Comparison of ENCODE assay signal across 8 cellular contexts in genomic region chr3:184250167-184250828, GRCh38. TPM values are rescaled to one million over a fixed set of nuclear protein-coding genes. Genes with fewer than 3 reads are reported as not detected.
A peak's percentile ranks its signal among the peaks of the same experiment; 100 is the strongest.
DNase-seq lines count a peak whose midpoint lies in the region; ATAC-seq and TF ChIP-seq lines count a peak whose summit lies in the region.

No MANE protein-coding gene starts in this region.

- POLR2A ChIA-PET in PC-9 (lab: Charles Lee; ENCODE audit: unreplicated experiment): interaction anchor here (0.6 kb wide), 1 partner anchor 12 kb away, joined by 22 read pairs; no protein-coding TSS in a partner anchor

- peak; percentile 96 for TF ChIP-seq CTCF in KMS-11 (conservative IDR thresholded peaks at IDR 0.05; ENCODE audit: low read depth, low read length)
- peak; percentile 97 for TF ChIP-seq CTCF in PC-9 (conservative IDR thresholded peaks at IDR 0.05)
- TF ChIP-seq CTCF in fibroblast of pulmonary artery (IDR thresholded peaks at IDR 0.05; ENCODE audit: low read length, missing control alignments): peak; percentile 98
- TF ChIP-seq CTCF in nephron progenitor cell (IDR thresholded peaks at IDR 0.05): peak; percentile 94

- H3K27me3 ChIP-seq in KMS-11 (ENCODE audit: insufficient read depth, low read depth) (no peaks in the 10 kb centered on the region), PC-9 (ENCODE audit: insufficient read depth, low read depth) (no peaks in the 10 kb centered on the region)

- H3K4me1 Mint-ChIP-seq in activated T-cell treated with anti-CD3 and anti-CD28 coated beads, Interleukin-2, amount 50 U/mL, for 72 hours (ENCODE audit: low read depth): peaks cover 42% of the 10 kb centered on the region
- H3K4me1 Mint-ChIP-seq in nephron progenitor cell: peaks cover 19% of the 10 kb centered on the region

- H4K20me1 ChIP-seq in KMS-11 (ENCODE audit: insufficient read depth) (no peaks in the 10 kb centered on the region), PC-9 (ENCODE audit: insufficient read depth) (peaks cover 6% of the 10 kb centered on the region; the same call in 1 of the 2 replicates)

- CTCF ChIA-PET in PC-9 (lab: Charles Lee): interaction anchor here (0.9 to 1.0 kb wide), 3 partner anchors 11 to 98 kb away, joined by 4 to 10 read pairs (median 5); no protein-coding TSS in a partner anchor

- peak overlapping the region; percentile 98 for H3K9ac ChIP-seq in KMS-11

- no peaks in the 10 kb centered on the region for H3K27me3 Mint-ChIP-seq in activated T-cell treated with anti-CD3 and anti-CD28 coated beads, Interleukin-2, amount 50 U/mL, for 72 hours (ENCODE audit: low read depth)
- H3K27me3 Mint-ChIP-seq in nephron progenitor cell (ENCODE audit: low read depth, poor library complexity): peaks cover 21% of the 10 kb centered on the region

- DNase-seq in DMS79 treated with DMSO at 0.1 percent for 48 hours (lab: John Stamatoyannopoulos, UW) (peak; percentile 96), PC-9 (peak; percentile 92 to 97), fibroblast of pulmonary artery (ENCODE audit: low read depth) (peak; percentile 90), nephron progenitor cell (peak; percentile 88)
- DNase-seq in activated T-cell treated with anti-CD3 and anti-CD28 coated beads, Interleukin-2, amount 50 U/mL, for 72 hours: peak; percentile 92 to 93
- DNase-seq in stimulated activated naive CD8-positive, alpha-beta T cell treated with anti-CD3 and anti-CD28 coated beads, Interleukin-15, Interleukin-2, amounts not matched to agents 100 U/mL and 50 U/mL, for 24 hours: peak; percentile 95

- H3K27ac Mint-ChIP-seq in activated T-cell treated with anti-CD3 and anti-CD28 coated beads, Interleukin-2, amount 50 U/mL, for 72 hours: no peak overlapping the region
- no peak overlapping the region for H3K27ac Mint-ChIP-seq in nephron progenitor cell

- H3K4me1 ChIP-seq in KMS-11 (ENCODE audit: low read depth, poor library complexity, severe bottlenecking) (peaks cover 14% of the 10 kb centered on the region), PC-9 (replicated peaks; ENCODE audit: insufficient read depth) (peaks cover 18% of the 10 kb centered on the region)

- H3K9me3 ChIP-seq in PC-9 (ENCODE audit: insufficient read depth, low read depth): no peaks in the 10 kb centered on the region

- peaks cover 35% of the 10 kb centered on the region for H3F3A ChIP-seq in PC-9 (ENCODE audit: insufficient read depth, low read depth)

- no TSS peak for BruUV-seq in PC-9 (replicated peaks; lab: Mats Ljungman, UMichigan)

- H3K79me2 ChIP-seq in KMS-11 (ENCODE audit: insufficient read depth, low read depth) (peaks cover 45% of the 10 kb centered on the region), PC-9 (ENCODE audit: low read depth) (peaks cover 71% of the 10 kb centered on the region)

- peak overlapping the region; percentile 98 for H3K27ac ChIP-seq in KMS-11
- peak overlapping the region; percentile 90 for H3K27ac ChIP-seq in PC-9

- H3K36me3 Mint-ChIP-seq in activated T-cell treated with anti-CD3 and anti-CD28 coated beads, Interleukin-2, amount 50 U/mL, for 72 hours (ENCODE audit: insufficient read depth in 2 of 2): no peaks in the 10 kb centered on the region
- H3K36me3 Mint-ChIP-seq in nephron progenitor cell (ENCODE audit: low read depth): no peaks in the 10 kb centered on the region

- H3K9me3 Mint-ChIP-seq in activated T-cell treated with anti-CD3 and anti-CD28 coated beads, Interleukin-2, amount 50 U/mL, for 72 hours: no peaks in the 10 kb centered on the region
- no peaks in the 10 kb centered on the region for H3K9me3 Mint-ChIP-seq in nephron progenitor cell

- H2AFZ ChIP-seq in KMS-11 (ENCODE audit: low read depth) (peak overlapping the region; percentile 86), PC-9 (peak overlapping the region; percentile 93)

- ATAC-seq in GM21825 (IDR thresholded peaks at IDR 0.05; ENCODE audit: unreplicated experiment): peak; percentile 65
- ATAC-seq in activated T-cell treated with anti-CD3 and anti-CD28 coated beads, Interleukin-2, amount 50 U/mL, for 72 hours (replicated peaks in 1 of 2): peak; percentile 63 to 67
- peak; percentile 68 for ATAC-seq in stimulated activated naive CD8-positive, alpha-beta T cell treated with anti-CD3 and anti-CD28 coated beads, Interleukin-15, Interleukin-2, amounts not matched to agents 100 U/mL and 50 U/mL, for 24 hours

- H3K4me2 ChIP-seq in KMS-11 (peak overlapping the region; percentile 59), PC-9 (peak overlapping the region; percentile 100)

- intact Hi-C loops in PC-9 (cut with micrococcal nuclease; ENCODE audit: unreplicated experiment): loop anchor here (1.0 to 5.0 kb wide), 3 partner anchors 39 to 355 kb away; no protein-coding TSS in a partner anchor

- peak overlapping the region; percentile 86 for H3K4me3 ChIP-seq in KMS-11 (IDR thresholded peaks at IDR 0.05; ENCODE audit: insufficient read depth, low read depth, low read length)
- peak overlapping the region; percentile 96 for H3K4me3 ChIP-seq in PC-9
- H3K4me3 ChIP-seq in fibroblast of pulmonary artery (replicated peaks; ENCODE audit: low read depth, low read length): peak overlapping the region; percentile 73

- H3K36me3 ChIP-seq in KMS-11 (ENCODE audit: insufficient read depth) (no peaks in the 10 kb centered on the region), PC-9 (ENCODE audit: low read depth) (peaks cover 11% of the 10 kb centered on the region)

- H3K4me3 Mint-ChIP-seq in activated T-cell treated with anti-CD3 and anti-CD28 coated beads, Interleukin-2, amount 50 U/mL, for 72 hours: peak overlapping the region; percentile 91 to 99
- H3K4me3 Mint-ChIP-seq in nephron progenitor cell: peak overlapping the region; percentile 95

- H3K9me2 ChIP-seq in PC-9 (ENCODE audit: insufficient read depth): no peaks in the 10 kb centered on the region

RNA-seq across cellular contexts. Expression of gene EEF1AKMT4, which starts 0.8 kb away (rescaled TPM):
- 11.7 and 12.1 TPM in 2 replicates for total RNA-seq in PC-9 (2021)
- 1 to 10 TPM; 3.5 to 3.6 TPM for total RNA-seq in activated T-cell treated with anti-CD3 and anti-CD28 coated beads, Interleukin-2, amount 50 U/mL, for 72 hours

RNA-seq across cellular contexts. Expression of gene ALG3, which starts 1.5 kb away (rescaled TPM):
- 81.1 and 95.1 TPM in 2 replicates for total RNA-seq in PC-9 (2021)
- 10 to 100 TPM; 22.7 to 26.3 TPM for total RNA-seq in activated T-cell treated with anti-CD3 and anti-CD28 coated beads, Interleukin-2, amount 50 U/mL, for 72 hours

RNA-seq across cellular contexts. Expression of gene CAMK2N2, which starts 11.1 kb away (rescaled TPM):
- total RNA-seq in PC-9 (2021): 2.2 and 2.6 TPM in 2 replicates
- total RNA-seq in activated T-cell treated with anti-CD3 and anti-CD28 coated beads, Interleukin-2, amount 50 U/mL, for 72 hours: under 1 TPM; 0.24 to 0.35 TPM

RNA-seq across cellular contexts. Expression of gene VWA5B2, which starts 20.9 kb away (rescaled TPM):
- total RNA-seq in PC-9 (2021): 0.53 and 0.76 TPM in 2 replicates
- total RNA-seq in activated T-cell treated with anti-CD3 and anti-CD28 coated beads, Interleukin-2, amount 50 U/mL, for 72 hours: under 1 TPM in 1 of 2 donors, not detected in 1; 0.07 TPM

RNA-seq across cellular contexts. Expression of gene ECE2, which starts 25.5 kb away (rescaled TPM):
- total RNA-seq in PC-9 (2021): not detected in 2 replicates
- total RNA-seq in activated T-cell treated with anti-CD3 and anti-CD28 coated beads, Interleukin-2, amount 50 U/mL, for 72 hours: not detected

Comparison
In these comparisons a context has a peak if more than half of its experiments do, and no peak if none do; other contexts are left out.
1. Peak in every context shown above with its lines: DNase-seq, ATAC-seq, H3K4me3 ChIP-seq and H3K27ac ChIP-seq.